ENCODE assay signal across 24 cellular contexts in the genomic region with DNA sequence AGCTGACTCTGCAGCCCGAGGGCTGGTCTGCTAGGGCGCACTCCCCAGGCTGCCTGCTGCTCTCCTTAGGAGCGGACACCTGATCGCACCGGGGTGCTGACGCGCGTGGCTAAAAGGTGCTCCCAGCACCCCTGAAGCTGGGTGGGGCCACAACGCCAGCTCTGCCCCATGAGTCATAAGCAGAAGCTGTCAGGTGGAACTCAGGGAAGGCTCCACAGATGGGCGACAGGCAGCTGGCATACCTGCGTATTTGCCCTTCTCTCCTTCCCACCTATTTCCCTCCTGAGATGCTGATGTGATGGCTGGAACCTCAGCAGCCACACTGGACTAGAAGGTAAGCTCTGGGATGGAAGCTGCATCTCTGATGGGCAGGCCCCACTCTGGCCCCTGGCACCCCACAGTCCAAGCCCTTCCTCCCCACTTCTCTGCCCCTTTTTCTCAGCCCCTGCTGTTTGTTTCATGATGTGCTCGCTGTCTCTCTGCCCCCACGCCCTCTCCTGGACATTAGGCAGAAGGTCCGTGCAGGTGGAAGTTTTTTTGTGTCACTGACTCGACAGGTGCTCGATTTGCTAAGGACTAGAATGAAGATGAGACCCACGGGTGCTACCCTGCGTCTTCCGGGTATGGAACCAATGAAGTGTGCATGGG. TPM values are rescaled to one million over a fixed set of nuclear protein-coding genes. Genes with fewer than 3 reads are reported as not detected.
A peak's percentile ranks its signal among the peaks of the same experiment; 100 is the strongest.
DNase-seq lines count a peak whose midpoint lies in the region; ATAC-seq and TF ChIP-seq lines count a peak whose summit lies in the region.
"Had no signal": no experiment of that assay in that cellular context is flagged by ENCODE, and none has a peak within 500 bp of the region (broad histone marks: within the 10 kb centered on the region; RNA-seq: fewer than 3 reads in every experiment).

No MANE protein-coding gene starts in this region.

- H4K20me1 ChIP-seq in BLaER1 treated with 17β-estradiol and CSF1 and Interleukin-3, amounts not matched to agents 10 nM and 100 nM: peaks cover 3 to 60% (median 16%) of the 10 kb centered on the region in 11 experiments; a peak in 18 of 22 replicates

- intact Hi-C loops in esophagus squamous epithelium (cut with DNase I): no loop called here

- TF ChIP-seq RAD21 in Ishikawa (IDR thresholded peaks at IDR 0.05; ENCODE audit: low read depth): no peak

- in situ Hi-C loops in brain microvascular endothelial cell (cut with HindIII; ENCODE audit: low pct_ligation_motif_present, low sequenced_read_pairs): no loop called here

- H3K27ac ChIP-seq in BLaER1 treated with 17β-estradiol and CSF1 and Interleukin-3, amounts not matched to agents 10 nM and 100 nM: peak overlapping the region in 10 of 11 experiments; percentile 82 to 93 (median 89); a peak in 19 of 22 replicates
- no peak overlapping the region for H3K27ac ChIP-seq in brain microvascular endothelial cell
- H3K27ac ChIP-seq in esophagus squamous epithelium: peak overlapping the region in 1 of 4 donors; percentile 68
- H3K27ac ChIP-seq: lower lobe of right lung had no signal

- TF ChIP-seq CTCF in brain microvascular endothelial cell (IDR thresholded peaks at IDR 0.05; ENCODE audit: low read depth, low read length, missing control alignments) (peak; percentile 30), esophagus squamous epithelium (IDR thresholded peaks at IDR 0.05) (no peak)

- WGBS in esophagus squamous epithelium, 2 donors: 91 to 93% methylated on average over 8 to 10 of the region's 19 CpGs

- H3K9me3 ChIP-seq in BLaER1 treated with 17β-estradiol and CSF1 and Interleukin-3, amounts not matched to agents 10 nM and 100 nM (replicated peaks in 1 of 11): peaks cover 0 to 8% (median 0%) of the 10 kb centered on the region in 11 experiments; a peak in 3 of 22 replicates
- H3K9me3 ChIP-seq in esophagus squamous epithelium: no peaks in the 10 kb centered on the region
- H3K9me3 ChIP-seq: lower lobe of right lung, tibial nerve had no signal

- peaks cover 26 to 74% (median 61%) of the 10 kb centered on the region in 10 experiments for H3K4me1 ChIP-seq in BLaER1 treated with 17β-estradiol and CSF1 and Interleukin-3, amounts not matched to agents 10 nM and 100 nM
- peaks cover 0 to 20% (median 0%) of the 10 kb centered on the region in 3 donors for H3K4me1 ChIP-seq in esophagus squamous epithelium
- H3K4me1 ChIP-seq: lower lobe of right lung, tibial nerve had no signal

- peak overlapping the region; percentile 77 to 95 (median 88) for H3K4me2 ChIP-seq in BLaER1 treated with 17β-estradiol and CSF1 and Interleukin-3, amounts not matched to agents 10 nM and 100 nM

- H3K36me3 ChIP-seq in BLaER1 treated with 17β-estradiol and CSF1 and Interleukin-3, amounts not matched to agents 10 nM and 100 nM: peaks cover 49 to 79% (median 70%) of the 10 kb centered on the region in 11 experiments
- H3K36me3 ChIP-seq in brain microvascular endothelial cell (replicated peaks) (peaks cover 48% of the 10 kb centered on the region), esophagus squamous epithelium (peaks cover 36 to 96% (median 49%) of the 10 kb centered on the region in 3 donors)

- TF ChIP-seq POLR2A in esophagus squamous epithelium (IDR thresholded peaks at IDR 0.05): no peak

- no peak for ATAC-seq in HG02623 (IDR thresholded peaks at IDR 0.05; ENCODE audit: unreplicated experiment)
- ATAC-seq: activated CD4-positive, CD25-positive, alpha-beta regulatory T cell treated with anti-CD3 and anti-CD28 coated beads, Interleukin-2, amount 50 U/mL, for 24 hours; activated T-cell treated with anti-CD3 and anti-CD28 coated beads, Interleukin-2, amount 50 U/mL, for 72 hours; lower lobe of right lung had no signal

- peak overlapping the region in 9 of 11 experiments; percentile 76 to 87 (median 81); a peak in 17 of 22 replicates for H3K9ac ChIP-seq in BLaER1 treated with 17β-estradiol and CSF1 and Interleukin-3, amounts not matched to agents 10 nM and 100 nM

- H3K27me3 ChIP-seq in BLaER1 treated with 17β-estradiol and CSF1 and Interleukin-3, amounts not matched to agents 10 nM and 100 nM: no peaks in the 10 kb centered on the region
- H3K27me3 ChIP-seq in brain microvascular endothelial cell (replicated peaks): no peaks in the 10 kb centered on the region
- no peaks in the 10 kb centered on the region for H3K27me3 ChIP-seq in esophagus squamous epithelium
- H3K27me3 ChIP-seq: spleen, tibial nerve had no signal

- peak overlapping the region in 7 of 10 experiments; percentile 32 to 61 (median 47); a peak in 10 of 20 replicates for H3K4me3 ChIP-seq in BLaER1 treated with 17β-estradiol and CSF1 and Interleukin-3, amounts not matched to agents 10 nM and 100 nM
- no peak overlapping the region for H3K4me3 ChIP-seq in brain microvascular endothelial cell (ENCODE audit: low read depth, low read length)
- H3K4me3 ChIP-seq in esophagus squamous epithelium: no peak overlapping the region
- H3K4me3 ChIP-seq: lower lobe of right lung, spleen, tibial nerve had no signal

- DNase-seq in brain microvascular endothelial cell (no peak), iPS-NIHi11 (ENCODE audit: low spot score) (peak; percentile 37), Kasumi-1 (lab: John Stamatoyannopoulos, UW) (no peak), esophagus squamous epithelium (lab: John Stamatoyannopoulos, UW) (no peak), HCEC 1CT (no peak)
- DNase-seq: activated naive CD4-positive, alpha-beta T cell treated with anti-CD3 and anti-CD28 coated beads, Interleukin-2, amount 50 U/mL, for 16 hours; activated T-cell treated with anti-CD3 and anti-CD28 coated beads, Interleukin-2, amount 50 U/mL, for 72 hours; COR-L47; hippocampal formation; islet precursor cell; KG1; lower lobe of right lung; NCI-H1930; NK-92 treated with Interleukin-12 subunit alpha and Interleukin-12 subunit beta, amount 100 ng/mL, for 24 hours; nucleus accumbens; RPMI8226; spleen; stimulated activated CD4-positive, alpha-beta T cell treated with anti-CD3 and anti-CD28 coated beads, Interleukin-4, amount 100 ng/mL, for 24 hours had no signal

- TF ChIP-seq EP300 in Ishikawa (IDR thresholded peaks at IDR 0.05; ENCODE audit: borderline replicate concordance): no peak

TF ChIP-seq in Ishikawa, 13 proteins besides CTCF, POLR2A, EP300 and RAD21:
- TF ChIP-seq YY1 (IDR thresholded peaks at IDR 0.05; ENCODE audit: low read depth) (no peak), TCF12 (IDR thresholded peaks at IDR 0.05; ENCODE audit: low read depth) (0 out of 2 replicates have a peak, but pooled peaks have one; percentile 15)
TF ChIP-seq in Ishikawa: peak in this region for 1.

RNA-seq across cellular contexts. Expression of a gene that starts 30.3 kb away (rescaled TPM):
- 10 to 100 TPM; 15.9 to 26.7 (median 21.3) TPM for total RNA-seq in esophagus squamous epithelium

RNA-seq across cellular contexts. Expression of a gene that starts 43.4 kb away (rescaled TPM):
- 10 to 100 TPM; 12.0 to 25.3 (median 15.2) TPM for total RNA-seq in esophagus squamous epithelium

RNA-seq across cellular contexts. Expression of a gene that starts 50.2 kb away (rescaled TPM):
- 1 to 10 TPM in 1 of 4 donors, under 1 TPM in 3; 0.23 to 1.3 (median 0.45) TPM for total RNA-seq in esophagus squamous epithelium
- total RNA-seq: Daoy had no signal

RNA-seq across cellular contexts. Expression of a gene that starts 51.3 kb away (rescaled TPM):
- total RNA-seq in esophagus squamous epithelium: 10 to 100 TPM; 23.7 to 71.1 (median 28.0) TPM
- total RNA-seq: Daoy had no signal

Comparison
In these comparisons a context has a peak if more than half of its experiments do, and no peak if none do; other contexts are left out.
1. H3K4me3 ChIP-seq: peak in BLaER1 treated with 17β-estradiol and CSF1 and Interleukin-3, amounts not matched to agents 10 nM and 100 nM (7 of 10); none in brain microvascular endothelial cell (single experiment) and esophagus squamous epithelium (0 of 4).